ENCODE assay signal across 13 cellular contexts in genomic region chr1:9621032-9621431, GRCh38.
"Had no signal": no experiment of that assay in that cellular context is flagged by ENCODE, and none has a peak within 500 bp of the region (broad histone marks: within the 10 kb centered on the region; RNA-seq: fewer than 3 reads in every experiment).

No MANE protein-coding gene starts in this region.

- H3K36me3 ChIP-seq: colonic mucosa, heart left ventricle, ovary had no signal

- H3K4me1 ChIP-seq: colonic mucosa had no signal

- H3K9me3 ChIP-seq: colonic mucosa, heart left ventricle, mucosa of descending colon, ovary had no signal

- DNase-seq: colonic mucosa; dermis blood vessel endothelial cell; erythroblast; heart left ventricle; hippocampal formation; mammary epithelial cell; mucosa of descending colon; natural killer cell; ovary; right cardiac atrium; stimulated activated CD4-positive, alpha-beta T cell treated with anti-CD3 and anti-CD28 coated beads, Interleukin-2, amount 100 ng/mL, for 48 hours; stimulated activated naive CD4-positive, alpha-beta T cell treated with Interleukin-2 at 50 U/mL for 16 hours had no signal

- H3K27ac ChIP-seq: colonic mucosa, heart left ventricle, ovary had no signal

- H3K27me3 ChIP-seq: colonic mucosa, ovary had no signal

- H3K4me2 ChIP-seq: smooth muscle cell had no signal

- H3K4me3 ChIP-seq: colonic mucosa, heart left ventricle, mucosa of descending colon, ovary, smooth muscle cell had no signal
